In genomic region chr5:54959673-54960418, GRCh38 we compare ENCODE assay signal across 9 cellular contexts. TPM values are rescaled to one million over a fixed set of nuclear protein-coding genes. Genes with fewer than 3 reads are reported as not detected.
DNase-seq lines count a peak whose midpoint lies in the region; ATAC-seq and TF ChIP-seq lines count a peak whose summit lies in the region.
"Had no signal": no experiment of that assay in that cellular context is flagged by ENCODE, and none has a peak within 500 bp of the region (broad histone marks: within the 10 kb centered on the region; RNA-seq: fewer than 3 reads in every experiment).

No MANE protein-coding gene starts in this region.

- H3K4me2 ChIP-seq in Loucy (ENCODE audit: low read depth, low read length, poor library complexity, severe bottlenecking) = no peak overlapping the region

- H4K20me1 ChIP-seq in Loucy (ENCODE audit: insufficient read depth, low read length, poor library complexity, severe bottlenecking) = no peaks in the 10 kb centered on the region

- H3K36me3 Mint-ChIP-seq in naive thymus-derived CD4-positive, alpha-beta T cell = peaks cover 0 to 38% (median 4%) of the 10 kb centered on the region in 5 donors

- H3K27me3 Mint-ChIP-seq in naive thymus-derived CD4-positive, alpha-beta T cell = peaks cover 0 to 38% (median 0%) of the 10 kb centered on the region in 5 donors
- H3K27me3 Mint-ChIP-seq: CD4-positive, alpha-beta T cell had no signal

- CTCF ChIA-PET in naive thymus-derived CD4-positive, alpha-beta T cell (lab: Charles Lee) = interaction anchor here (0.9 to 1.5 kb wide), 4 partner anchors 9 to 200 kb away, joined by 3 to 4 read pairs (median 4); partner anchors contain the start of gene GPX8

- no peaks in the 10 kb centered on the region for H3K9me3 ChIP-seq in Loucy (ENCODE audit: insufficient read depth, low read depth, low read length)
- no peaks in the 10 kb centered on the region for H3K9me3 ChIP-seq in naive thymus-derived CD4-positive, alpha-beta T cell (ENCODE audit: control insufficient read depth in 2 of 3, low read length in 3 of 3)

- H3K4me1 Mint-ChIP-seq in naive thymus-derived CD4-positive, alpha-beta T cell = peaks cover 0 to 15% (median 6%) of the 10 kb centered on the region in 7 donors

- intact Hi-C loops in naive thymus-derived CD4-positive, alpha-beta T cell (cut with micrococcal nuclease) = no loop called here

- peak; percentile 77 for TF ChIP-seq CTCF in Loucy (conservative IDR thresholded peaks at IDR 0.05; ENCODE audit: low read length)

- H3K9ac ChIP-seq in Loucy (ENCODE audit: low read depth, low read length, poor library complexity, severe bottlenecking) = no peak overlapping the region

- H3K9me2 ChIP-seq in Loucy (replicated peaks; ENCODE audit: low read depth, low read length) = no peaks in the 10 kb centered on the region

- H3K36me3 ChIP-seq in Loucy (ENCODE audit: insufficient read depth, low read length) = no peaks in the 10 kb centered on the region
- no peaks in the 10 kb centered on the region for H3K36me3 ChIP-seq in naive thymus-derived CD4-positive, alpha-beta T cell (ENCODE audit: control insufficient read depth in 2 of 3, insufficient read depth in 3 of 3, low read length in 3 of 3)

- H3K4me3 Mint-ChIP-seq in naive thymus-derived CD4-positive, alpha-beta T cell = no peak overlapping the region
- H3K4me3 Mint-ChIP-seq: CD4-positive, alpha-beta T cell had no signal

- H3K27ac Mint-ChIP-seq in naive thymus-derived CD4-positive, alpha-beta T cell = peak overlapping the region in 1 of 9 donors; percentile 63
- H3K27ac Mint-ChIP-seq: CD4-positive, alpha-beta T cell had no signal

- H3K4me1 ChIP-seq in Loucy (ENCODE audit: insufficient read depth, low read length, poor library complexity, severe bottlenecking) = peaks cover 10% of the 10 kb centered on the region
- no peaks in the 10 kb centered on the region for H3K4me1 ChIP-seq in naive thymus-derived CD4-positive, alpha-beta T cell (ENCODE audit: control insufficient read depth in 2 of 2, insufficient read depth in 2 of 2, low read length in 2 of 2)

- H2AFZ ChIP-seq in Loucy (ENCODE audit: low read length) = no peak overlapping the region

- H3F3A ChIP-seq in Loucy (ENCODE audit: low read depth) = 0 out of 2 replicates have a peak, but pooled peaks cover 2% of the 10 kb centered on the region

- H3K4me3 ChIP-seq in Loucy (ENCODE audit: low read length, poor library complexity, severe bottlenecking) = no peak overlapping the region
- H3K4me3 ChIP-seq in naive thymus-derived CD4-positive, alpha-beta T cell (ENCODE audit: low read length) = no peak overlapping the region

- no peaks in the 10 kb centered on the region for H3K27me3 ChIP-seq in Loucy (ENCODE audit: insufficient read depth, low read length, poor library complexity, severe bottlenecking)
- H3K27me3 ChIP-seq in naive thymus-derived CD4-positive, alpha-beta T cell (ENCODE audit: control insufficient read depth in 2 of 2, insufficient read depth in 2 of 2, low read length in 2 of 2) = no peaks in the 10 kb centered on the region

- no peak overlapping the region for H3K27ac ChIP-seq in naive thymus-derived CD4-positive, alpha-beta T cell (ENCODE audit: low read depth, low read length)

- DNase-seq in NCI-H524 (lab: John Stamatoyannopoulos, UW) (peak; percentile 9 to 18), NCI-H524 treated with DMSO at 0.1 percent for 48 hours (lab: John Stamatoyannopoulos, UW) (no peak), astrocyte of the hippocampus (ENCODE audit: low read depth, low spot score) (peak; percentile 18), retina (no peak)
- DNase-seq in stimulated activated CD4-positive, alpha-beta T cell treated with anti-CD3 and anti-CD28 coated beads, Interleukin-12 subunit alpha, Interleukin-12 subunit beta, amount 100 ng/mL, for 48 hours (ENCODE audit: low read depth in 2 of 3, low spot score in 1 of 3) = peak; percentile 18 to 34 (median 24)
- no peak for DNase-seq in naive thymus-derived CD4-positive, alpha-beta T cell

- POLR2A ChIA-PET in naive thymus-derived CD4-positive, alpha-beta T cell (lab: Charles Lee) = interaction anchor here (0.6 kb wide), 2 partner anchors 28 to 141 kb away, joined by 3 read pairs; no protein-coding TSS in a partner anchor

- peaks cover 0 to 14% (median 3%) of the 10 kb centered on the region in 11 donors for H3K9me3 Mint-ChIP-seq in naive thymus-derived CD4-positive, alpha-beta T cell
- H3K9me3 Mint-ChIP-seq: CD4-positive, alpha-beta T cell had no signal

- ATAC-seq in naive thymus-derived CD4-positive, alpha-beta T cell = no peak
- no peak for ATAC-seq in HG03520 (IDR thresholded peaks at IDR 0.05; ENCODE audit: unreplicated experiment)

- H3K79me2 ChIP-seq in Loucy (ENCODE audit: insufficient read depth, low read length) = no peaks in the 10 kb centered on the region

RNA-seq across cellular contexts. Expression of gene ESM1, which starts 25.5 kb away (rescaled TPM):
- total RNA-seq in naive thymus-derived CD4-positive, alpha-beta T cell = 1 to 10 TPM in 1 of 5 experiments, under 1 TPM in 1, not detected in 3; 0.39 to 1.2 TPM
- polyA plus RNA-seq in naive thymus-derived CD4-positive, alpha-beta T cell = not detected
- total RNA-seq: CD4-positive, alpha-beta T cell had no signal

Comparison
In these comparisons a context has a peak if more than half of its experiments do, and no peak if none do; other contexts are left out.
1. DNase-seq: peak in NCI-H524 (2 of 2), astrocyte of the hippocampus (single experiment) and stimulated activated CD4-positive, alpha-beta T cell treated with anti-CD3 and anti-CD28 coated beads, Interleukin-12 subunit alpha, Interleukin-12 subunit beta, amount 100 ng/mL, for 48 hours (3 of 3); none in NCI-H524 treated with DMSO at 0.1 percent for 48 hours (single experiment), naive thymus-derived CD4-positive, alpha-beta T cell (0 of 9) and retina (single experiment).